8 cellular contexts compared by ENCODE assay signal in genomic region chr2:143936758-143937562, GRCh38.
DNase-seq lines count a peak whose midpoint lies in the region; ATAC-seq and TF ChIP-seq lines count a peak whose summit lies in the region.

No MANE protein-coding gene starts in this region.

- POLR2A ChIA-PET in HEK293T (lab: Yijun Ruan, JAX) = no interaction called here

- DNase-seq in HEK293T (ENCODE audit: extremely low spot score) (peak; percentile 48), NCI-H2171 (lab: John Stamatoyannopoulos, UW) (peak; percentile 30), amniotic epithelial cell (ENCODE audit: low read depth) (peak; percentile 23), hypothalamus (lab: John Stamatoyannopoulos, UW) (peak in 35 of 51 donors; percentile 5 to 84 (median 31)), retinal pigment epithelial cell (ENCODE audit: low read depth) (no peak), NOMO-1 treated with DMSO at 0.1 percent for 48 hours (lab: John Stamatoyannopoulos, UW; ENCODE audit: unreplicated experiment) (no peak), cerebellar cortex (ENCODE audit: low spot score) (no peak)

- peak; percentile 35 for ATAC-seq in GM18508 (IDR thresholded peaks at IDR 0.05; ENCODE audit: insufficient read depth, unreplicated experiment)

- H3K4me3 ChIP-seq in retinal pigment epithelial cell (ENCODE audit: low read length) = peak overlapping the region; percentile 49

- CTCF ChIA-PET in HEK293T (lab: Yijun Ruan, JAX) = no interaction called here

- no peak for TF ChIP-seq CTCF in retinal pigment epithelial cell (conservative IDR thresholded peaks at IDR 0.05; ENCODE audit: low read depth, low read length)

TF ChIP-seq in HEK293T, 16 proteins besides CTCF, POLR2A, EP300 and RAD21:
- TF ChIP-seq L3MBTL2 (conservative IDR thresholded peaks at IDR 0.05) (0 out of 2 replicates have a peak, but pooled peaks have one; percentile 32), FOXK2 (IDR thresholded peaks at IDR 0.05) (no peak)

Comparison
In these comparisons a context has a peak if more than half of its experiments do, and no peak if none do; other contexts are left out.
1. DNase-seq: peak in HEK293T (single experiment), NCI-H2171 (single experiment), amniotic epithelial cell (single experiment) and hypothalamus (35 of 51); none in retinal pigment epithelial cell (single experiment), NOMO-1 treated with DMSO at 0.1 percent for 48 hours (single experiment) and cerebellar cortex (single experiment).